ENCODE assay signal across 36 cellular contexts in genomic region chr2:240726876-240727275, GRCh38. TPM values are rescaled to one million over a fixed set of nuclear protein-coding genes. Genes with fewer than 3 reads are reported as not detected.
"Had no signal": no experiment of that assay in that cellular context is flagged by ENCODE, and none has a peak within 500 bp of the region (broad histone marks: within the 10 kb centered on the region; RNA-seq: fewer than 3 reads in every experiment).

No MANE protein-coding gene starts in this region.

- H3K4me3 ChIP-seq: adrenal gland, body of pancreas, breast epithelium, cardiac muscle cell, colonic mucosa, esophagus squamous epithelium, gastroesophageal sphincter had no signal

- H3K36me3 ChIP-seq: adrenal gland, breast epithelium, cardiac muscle cell, colonic mucosa, esophagus squamous epithelium, gastroesophageal sphincter had no signal

- H3K9me3 Mint-ChIP-seq: activated CD4-positive, alpha-beta memory T cell treated with anti-CD3 and anti-CD28 coated beads, Interleukin-2, amount 10 ng/mL, durations not matched to agents 7 days and 5 days; activated CD4-positive, alpha-beta T cell treated with anti-CD3 and anti-CD28 coated beads, Interleukin-2, amount 10 ng/mL, durations not matched to agents 7 days and 5 days; activated naive CD8-positive, alpha-beta T cell treated with anti-CD3 and anti-CD28 coated beads for 36 hours; activated naive CD8-positive, alpha-beta T cell treated with anti-CD3 and anti-CD28 coated beads, Interleukin-2, amount 50 U/mL, for 24 hours; activated T-cell treated with anti-CD3 and anti-CD28 coated beads, Interleukin-2, amount 50 U/mL, for 24 hours; activated T-cell treated with anti-CD3 and anti-CD28 coated beads, Interleukin-2, amount 50 U/mL, for 72 hours; WTC11 had no signal

- DNase-seq: activated CD4-positive, alpha-beta memory T cell treated with anti-CD3 and anti-CD28 coated beads, Interleukin-2, amount 10 ng/mL, durations not matched to agents 7 days and 5 days; activated CD4-positive, alpha-beta T cell treated with anti-CD3 and anti-CD28 coated beads for 1 hour; activated CD4-positive, alpha-beta T cell treated with anti-CD3 and anti-CD28 coated beads for 4 hours; activated CD4-positive, alpha-beta T cell treated with anti-CD3 and anti-CD28 coated beads, Interleukin-2, amount 10 ng/mL, durations not matched to agents 7 days and 5 days; activated CD4-positive, alpha-beta T cell treated with anti-CD3 and anti-CD28 coated beads, Interleukin-2, amount 50 U/mL, for 4 hours; activated CD8-positive, alpha-beta memory T cell treated with anti-CD3 and anti-CD28 coated beads, Interleukin-2, amount 50 U/mL, for 48 hours; activated gamma-delta T cell; activated naive CD4-positive, alpha-beta T cell treated with anti-CD3 and anti-CD28 coated beads, Interleukin-2, amount 50 U/mL, for 16 hours; activated naive CD4-positive, alpha-beta T cell treated with Interleukin-2 at 50 U/mL for 16 hours; activated naive CD8-positive, alpha-beta T cell treated with anti-CD3 and anti-CD28 coated beads for 36 hours; activated naive CD8-positive, alpha-beta T cell treated with anti-CD3 and anti-CD28 coated beads, Interleukin-2, amount 50 U/mL, for 24 hours; activated T-cell treated with anti-CD3 and anti-CD28 coated beads for 4 hours; activated T-cell treated with anti-CD3 and anti-CD28 coated beads, Interleukin-2, amount 50 U/mL, for 24 hours; activated T-cell treated with anti-CD3 and anti-CD28 coated beads, Interleukin-2, amount 50 U/mL, for 72 hours; adrenal gland; amygdala; aorta; body of pancreas; central memory CD4-positive, alpha-beta T cell; cerebellar nuclear complex; colonic mucosa; effector CD8-positive, alpha-beta T cell; esophagus squamous epithelium; foreskin melanocyte; T-helper 2 cell had no signal

- H3K27me3 Mint-ChIP-seq: activated CD4-positive, alpha-beta memory T cell treated with anti-CD3 and anti-CD28 coated beads, Interleukin-2, amount 10 ng/mL, durations not matched to agents 7 days and 5 days; activated CD4-positive, alpha-beta T cell treated with anti-CD3 and anti-CD28 coated beads, Interleukin-2, amount 10 ng/mL, durations not matched to agents 7 days and 5 days; activated naive CD8-positive, alpha-beta T cell treated with anti-CD3 and anti-CD28 coated beads for 36 hours; activated T-cell treated with anti-CD3 and anti-CD28 coated beads, Interleukin-2, amount 50 U/mL, for 24 hours had no signal

- H3K27ac Mint-ChIP-seq: activated CD4-positive, alpha-beta memory T cell treated with anti-CD3 and anti-CD28 coated beads, Interleukin-2, amount 10 ng/mL, durations not matched to agents 7 days and 5 days; activated CD4-positive, alpha-beta T cell treated with anti-CD3 and anti-CD28 coated beads, Interleukin-2, amount 10 ng/mL, durations not matched to agents 7 days and 5 days; activated naive CD8-positive, alpha-beta T cell treated with anti-CD3 and anti-CD28 coated beads for 36 hours; activated naive CD8-positive, alpha-beta T cell treated with anti-CD3 and anti-CD28 coated beads, Interleukin-2, amount 50 U/mL, for 24 hours; activated T-cell treated with anti-CD3 and anti-CD28 coated beads, Interleukin-2, amount 50 U/mL, for 24 hours; activated T-cell treated with anti-CD3 and anti-CD28 coated beads, Interleukin-2, amount 50 U/mL, for 72 hours; WTC11 had no signal

- H3K4me1 Mint-ChIP-seq: activated CD4-positive, alpha-beta memory T cell treated with anti-CD3 and anti-CD28 coated beads, Interleukin-2, amount 10 ng/mL, durations not matched to agents 7 days and 5 days; activated CD4-positive, alpha-beta T cell treated with anti-CD3 and anti-CD28 coated beads, Interleukin-2, amount 10 ng/mL, durations not matched to agents 7 days and 5 days; activated naive CD8-positive, alpha-beta T cell treated with anti-CD3 and anti-CD28 coated beads for 36 hours; activated naive CD8-positive, alpha-beta T cell treated with anti-CD3 and anti-CD28 coated beads, Interleukin-2, amount 50 U/mL, for 24 hours; WTC11 had no signal

- H3K27ac ChIP-seq: adrenal gland, body of pancreas, breast epithelium, cardiac muscle cell, colonic mucosa, epithelial cell of prostate, esophagus squamous epithelium, gastroesophageal sphincter had no signal

- ATAC-seq: activated naive CD8-positive, alpha-beta T cell treated with anti-CD3 and anti-CD28 coated beads, Interleukin-2, amount 50 U/mL, for 24 hours; activated T-cell treated with anti-CD3 and anti-CD28 coated beads, Interleukin-2, amount 50 U/mL, for 72 hours; body of pancreas; gastroesophageal sphincter; WTC11 had no signal

- H3K4me1 ChIP-seq: adrenal gland, body of pancreas, breast epithelium, colonic mucosa, esophagus squamous epithelium, gastroesophageal sphincter had no signal

- H3K36me3 Mint-ChIP-seq: activated naive CD8-positive, alpha-beta T cell treated with anti-CD3 and anti-CD28 coated beads for 36 hours had no signal

- H3K27me3 ChIP-seq: adrenal gland, body of pancreas, cardiac muscle cell, colonic mucosa had no signal

- H3K4me3 Mint-ChIP-seq: activated CD4-positive, alpha-beta memory T cell treated with anti-CD3 and anti-CD28 coated beads, Interleukin-2, amount 10 ng/mL, durations not matched to agents 7 days and 5 days; activated CD4-positive, alpha-beta T cell treated with anti-CD3 and anti-CD28 coated beads, Interleukin-2, amount 10 ng/mL, durations not matched to agents 7 days and 5 days; activated naive CD8-positive, alpha-beta T cell treated with anti-CD3 and anti-CD28 coated beads for 36 hours; activated naive CD8-positive, alpha-beta T cell treated with anti-CD3 and anti-CD28 coated beads, Interleukin-2, amount 50 U/mL, for 24 hours; activated T-cell treated with anti-CD3 and anti-CD28 coated beads, Interleukin-2, amount 50 U/mL, for 24 hours; activated T-cell treated with anti-CD3 and anti-CD28 coated beads, Interleukin-2, amount 50 U/mL, for 72 hours; WTC11 had no signal

- H3K9me3 ChIP-seq: adrenal gland, body of pancreas, breast epithelium, colonic mucosa, esophagus squamous epithelium, gastroesophageal sphincter had no signal

RNA-seq across cellular contexts. Expression of gene AQP12A, which starts 35.2 kb away (rescaled TPM):
- total RNA-seq: activated CD4-positive, alpha-beta memory T cell treated with anti-CD3 and anti-CD28 coated beads, Interleukin-2, amount 10 ng/mL, durations not matched to agents 7 days and 5 days; activated CD4-positive, alpha-beta T cell treated with anti-CD3 and anti-CD28 coated beads, Interleukin-2, amount 10 ng/mL, durations not matched to agents 7 days and 5 days; activated naive CD8-positive, alpha-beta T cell treated with anti-CD3 and anti-CD28 coated beads for 36 hours; activated T-cell treated with anti-CD3 and anti-CD28 coated beads, Interleukin-2, amount 50 U/mL, for 72 hours; adrenal gland; aorta; breast epithelium; cardiac muscle cell; dermis microvascular lymphatic vessel endothelial cell; endothelial cell of umbilical vein; esophagus squamous epithelium; fibroblast of lung; fibroblast of villous mesenchyme; gastroesophageal sphincter; glomerular endothelial cell; T-helper 1 cell treated with Interleukin-12 subunit alpha and Interleukin-12 subunit beta and Interleukin-4 antibody, amounts not matched to agents 30 ng/mL and 1 ng/mL, for 36 hours; WTC11 had no signal

RNA-seq across cellular contexts. Expression of gene AQP12B, which starts 44.2 kb away (rescaled TPM):
- total RNA-seq: activated CD4-positive, alpha-beta memory T cell treated with anti-CD3 and anti-CD28 coated beads, Interleukin-2, amount 10 ng/mL, durations not matched to agents 7 days and 5 days; activated CD4-positive, alpha-beta T cell treated with anti-CD3 and anti-CD28 coated beads, Interleukin-2, amount 10 ng/mL, durations not matched to agents 7 days and 5 days; activated naive CD8-positive, alpha-beta T cell treated with anti-CD3 and anti-CD28 coated beads for 36 hours; activated T-cell treated with anti-CD3 and anti-CD28 coated beads, Interleukin-2, amount 50 U/mL, for 72 hours; adrenal gland; aorta; breast epithelium; cardiac muscle cell; dermis microvascular lymphatic vessel endothelial cell; endothelial cell of umbilical vein; esophagus squamous epithelium; fibroblast of lung; fibroblast of villous mesenchyme; gastroesophageal sphincter; glomerular endothelial cell; T-helper 1 cell treated with Interleukin-12 subunit alpha and Interleukin-12 subunit beta and Interleukin-4 antibody, amounts not matched to agents 30 ng/mL and 1 ng/mL, for 36 hours; WTC11 had no signal
